8 cellular contexts compared by ENCODE assay signal in the genomic region with DNA sequence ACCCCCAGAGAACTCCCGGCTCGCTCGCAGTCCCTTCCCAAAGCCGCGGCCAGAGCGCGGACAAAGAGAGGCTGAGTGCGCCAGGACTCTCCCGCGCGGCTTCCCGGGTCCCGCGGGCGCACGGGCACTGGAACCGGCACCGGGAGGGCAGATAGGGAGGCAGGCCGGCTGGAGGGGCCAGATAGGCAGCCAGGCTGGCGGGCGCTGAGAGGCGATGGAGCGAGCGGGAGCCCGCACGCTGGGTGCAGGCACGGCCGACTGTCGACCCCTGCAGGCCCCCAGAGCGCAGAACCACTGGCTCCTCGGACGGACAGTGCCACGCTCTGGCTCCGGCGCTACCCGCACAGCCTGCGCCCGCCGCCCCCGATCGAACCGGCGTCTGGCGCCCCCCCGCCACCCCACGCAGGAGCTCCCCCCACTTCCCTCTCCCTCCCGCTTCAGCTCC. TPM values are rescaled to one million over a fixed set of nuclear protein-coding genes. Genes with fewer than 3 reads are reported as not detected.
DNase-seq lines count a peak whose midpoint lies in the region; ATAC-seq and TF ChIP-seq lines count a peak whose summit lies in the region.

No MANE protein-coding gene starts in this region.

- no peaks in the 10 kb centered on the region for H3K27me3 ChIP-seq in hepatocyte

- no peaks in the 10 kb centered on the region for H3K9me2 ChIP-seq in hepatocyte (replicated peaks; ENCODE audit: insufficient read depth)

- WGBS in hepatocyte (ENCODE audit: low lambda C conversion rate, missing lambda C conversion rate), result under 1% methylated on average over 27 of the region's 47 CpGs

- H3K4me3 ChIP-seq in hepatocyte, result peak overlapping the region; percentile 48
- peak overlapping the region; percentile 71 for H3K4me3 ChIP-seq in retinal pigment epithelial cell (ENCODE audit: low read length)

- no peaks in the 10 kb centered on the region for H4K20me1 ChIP-seq in hepatocyte (ENCODE audit: insufficient read depth, poor library complexity, severe bottlenecking)

- no peaks in the 10 kb centered on the region for H3K9me3 ChIP-seq in hepatocyte (ENCODE audit: low read depth)

- no peak for DNase-seq in Right ventricle myocardium inferior (ENCODE audit: missing footprints)
- no peak for DNase-seq in cardiac septum (ENCODE audit: low spot score)
- DNase-seq in NCI-H510A (lab: John Stamatoyannopoulos, UW), result peak; percentile 95
- DNase-seq in amygdala (lab: John Stamatoyannopoulos, UW), result peak in 42 of 56 donors; percentile 30 to 80 (median 69)
- peak; percentile 81 for DNase-seq in hepatocyte (ENCODE audit: low spot score)
- no peak for DNase-seq in retinal pigment epithelial cell (ENCODE audit: low read depth)
- DNase-seq in AML-193 (lab: John Stamatoyannopoulos, UW), result no peak

- H3K27ac ChIP-seq in hepatocyte, result peak overlapping the region; percentile 84

- peak overlapping the region; percentile 86 for H3K4me2 ChIP-seq in hepatocyte

- H3K36me3 ChIP-seq in hepatocyte (replicated peaks; ENCODE audit: insufficient read depth, low read depth), result no peaks in the 10 kb centered on the region

- TF ChIP-seq CTCF in hepatocyte (IDR thresholded peaks at IDR 0.05; ENCODE audit: poor library complexity) (peak; percentile 33), retinal pigment epithelial cell (conservative IDR thresholded peaks at IDR 0.05; ENCODE audit: low read depth, low read length) (peak; percentile 29)

- peak; percentile 51 for ATAC-seq in Right ventricle myocardium inferior
- peak; percentile 6 for ATAC-seq in HG02763 (IDR thresholded peaks at IDR 0.05; ENCODE audit: unreplicated experiment)

- intact Hi-C loops in Right ventricle myocardium inferior (cut with DNase I), result no loop called here
- intact Hi-C loops in cardiac septum (cut with DNase I), result loop anchor here (5.0 to 10.0 kb wide), 2 partner anchors 83 to 496 kb away; a partner anchor contains a TSS

- H3K79me2 ChIP-seq in hepatocyte, result peaks cover 9% of the 10 kb centered on the region

- H2AFZ ChIP-seq in hepatocyte, result peak overlapping the region; percentile 66

- peaks cover 25% of the 10 kb centered on the region for H3K4me1 ChIP-seq in hepatocyte (ENCODE audit: insufficient read depth)

RNA-seq across cellular contexts. Expression of a gene that starts 0.6 kb away (rescaled TPM):
- 1.5 TPM for total RNA-seq in Right ventricle myocardium inferior
- total RNA-seq in cardiac septum, result 1.8 TPM
- 13.5 and 14.6 TPM in 2 replicates for total RNA-seq in hepatocyte
- polyA plus RNA-seq in hepatocyte, result 24.9 and 25.3 TPM in 2 replicates

RNA-seq across cellular contexts. Expression of a gene that starts 39.2 kb away (rescaled TPM):
- 0.89 TPM for total RNA-seq in Right ventricle myocardium inferior
- total RNA-seq in cardiac septum, result 1.9 TPM
- total RNA-seq in hepatocyte, result 11.0 and 13.2 TPM in 2 replicates
- 23.7 and 27.7 TPM in 2 replicates for polyA plus RNA-seq in hepatocyte

RNA-seq across cellular contexts. Expression of a gene that starts 51.6 kb away (rescaled TPM):
- total RNA-seq in Right ventricle myocardium inferior, result 39.1 TPM
- total RNA-seq in cardiac septum, result 44.3 TPM
- total RNA-seq in hepatocyte, result 45.7 and 48.2 TPM in 2 replicates
- polyA plus RNA-seq in hepatocyte, result 68.8 and 73.8 TPM in 2 replicates

RNA-seq across cellular contexts. Expression of a gene that starts 55.9 kb away (rescaled TPM):
- total RNA-seq in Right ventricle myocardium inferior (84.5 TPM), cardiac septum (81.6 TPM), hepatocyte (195 and 216 TPM in 2 replicates)
- 338 and 366 TPM in 2 replicates for polyA plus RNA-seq in hepatocyte

Comparison
In these comparisons a context has a peak if more than half of its experiments do, and no peak if none do; other contexts are left out.
1. DNase-seq: peak in NCI-H510A (single experiment), amygdala (42 of 56) and hepatocyte (single experiment); none in Right ventricle myocardium inferior (single experiment), cardiac septum (single experiment), retinal pigment epithelial cell (single experiment) and AML-193 (0 of 2).